Comparison of ENCODE assay signal across 1 cellular context in genomic region chr2:47086571-47086970, GRCh38.
TF ChIP-seq lines count a peak whose summit lies in the region.

No MANE protein-coding gene starts in this region.

TF ChIP-seq in K562, 482 proteins besides CTCF, POLR2A, EP300 and RAD21 (continued from another document):
- no peak for TF ChIP-seq ZNF407 (IDR thresholded peaks at IDR 0.05; ENCODE audit: low read depth)
- TF ChIP-seq NR1H2 (CRISPR knock-in tag; IDR thresholded peaks at IDR 0.05), result no peak
- TF ChIP-seq, protein P1, sequence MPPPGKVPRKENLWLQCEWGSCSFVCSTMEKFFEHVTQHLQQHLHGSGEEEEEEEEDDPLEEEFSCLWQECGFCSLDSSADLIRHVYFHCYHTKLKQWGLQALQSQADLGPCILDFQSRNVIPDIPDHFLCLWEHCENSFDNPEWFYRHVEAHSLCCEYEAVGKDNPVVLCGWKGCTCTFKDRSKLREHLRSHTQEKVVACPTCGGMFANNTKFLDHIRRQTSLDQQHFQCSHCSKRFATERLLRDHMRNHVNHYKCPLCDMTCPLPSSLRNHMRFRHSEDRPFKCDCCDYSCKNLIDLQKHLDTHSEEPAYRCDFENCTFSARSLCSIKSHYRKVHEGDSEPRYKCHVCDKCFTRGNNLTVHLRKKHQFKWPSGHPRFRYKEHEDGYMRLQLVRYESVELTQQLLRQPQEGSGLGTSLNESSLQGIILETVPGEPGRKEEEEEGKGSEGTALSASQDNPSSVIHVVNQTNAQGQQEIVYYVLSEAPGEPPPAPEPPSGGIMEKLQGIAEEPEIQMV (tag; conservative IDR thresholded peaks at IDR 0.05; ENCODE audit: low read depth), result no peak
- peak; percentile 77 for TF ChIP-seq SMAD4 (CRISPR knock-in tag; conservative IDR thresholded peaks at IDR 0.05)
- TF ChIP-seq BHLHE40 (IDR thresholded peaks at IDR 0.05; ENCODE audit: low read length), result 0 out of 2 replicates have a peak, but pooled peaks have one; percentile 12
- TF ChIP-seq CBFA2T3 (IDR thresholded peaks at IDR 0.05), result 0 out of 2 replicates have a peak, but pooled peaks have one; percentile 25
- no peak for TF ChIP-seq ZNF436 (CRISPR knock-in tag; IDR thresholded peaks at IDR 0.05)
- no peak for TF ChIP-seq ZNF175 (CRISPR knock-in tag; IDR thresholded peaks at IDR 0.05; ENCODE audit: low read depth)
- peak; percentile 25; the same call in 1 of the 2 replicates for TF ChIP-seq NCOR1 (IDR thresholded peaks at IDR 0.05)
- peak; percentile 78 for TF ChIP-seq PKNOX1 (IDR thresholded peaks at IDR 0.05)
- TF ChIP-seq ZNF121 (CRISPR knock-in tag; conservative IDR thresholded peaks at IDR 0.05), result no peak
- TF ChIP-seq MEIS2 (IDR thresholded peaks at IDR 0.05; ENCODE audit: partially characterized antibody), result peak; percentile 93
- no peak for TF ChIP-seq KAT2B (IDR thresholded peaks at IDR 0.05; ENCODE audit: low read depth, low read length)
- TF ChIP-seq EGR1 (conservative IDR thresholded peaks at IDR 0.05), result peak; percentile 44
TF ChIP-seq in K562: peak in this region for 8.
